ENCODE assay signal across 13 cellular contexts in genomic region chr15:31255732-31256384, GRCh38.
DNase-seq lines count a peak whose midpoint lies in the region; ATAC-seq and TF ChIP-seq lines count a peak whose summit lies in the region.
"Had no signal": no experiment of that assay in that cellular context is flagged by ENCODE, and none has a peak within 500 bp of the region (broad histone marks: within the 10 kb centered on the region; RNA-seq: fewer than 3 reads in every experiment).

No MANE protein-coding gene starts in this region.

- no peak overlapping the region; the same call in 1 of the 2 replicates for H3K27ac ChIP-seq in DOHH2 (ENCODE audit: low read depth, low read length)
- H3K27ac ChIP-seq: body of pancreas, pancreas had no signal

- DNase-seq in germinal center (ENCODE audit: low spot score): peak; percentile 24
- no peak for DNase-seq in amniotic stem cell (lab: John Stamatoyannopoulos, UW)
- DNase-seq in NCI-H1105 treated with DMSO at 0.1 percent for 48 hours (lab: John Stamatoyannopoulos, UW): no peak
- no peak for DNase-seq in left ventricle myocardium superior
- DNase-seq: body of pancreas; C1 segment of cervical spinal cord; KG1; stimulated activated CD4-positive, alpha-beta T cell treated with anti-CD3 and anti-CD28 coated beads, Interleukin-4, amount 100 ng/mL, for 1 hour had no signal

- H3K4me1 ChIP-seq in DOHH2 (ENCODE audit: control insufficient read depth, low read length): peaks cover 69% of the 10 kb centered on the region
- H3K4me1 ChIP-seq: body of pancreas, pancreas had no signal

- H4K20me1 ChIP-seq in DOHH2 (ENCODE audit: control insufficient read depth, insufficient read depth, low read depth, low read length): no peaks in the 10 kb centered on the region

- ATAC-seq in GM19025 (IDR thresholded peaks at IDR 0.05; ENCODE audit: low read depth, unreplicated experiment): peak; percentile 67
- peak; percentile 69 for ATAC-seq in HG03432 (IDR thresholded peaks at IDR 0.05; ENCODE audit: unreplicated experiment)
- no peak for ATAC-seq in HG03469 (IDR thresholded peaks at IDR 0.05; ENCODE audit: unreplicated experiment)
- ATAC-seq in left ventricle myocardium superior: no peak
- ATAC-seq: body of pancreas had no signal

- no peaks in the 10 kb centered on the region for H3K9me2 ChIP-seq in DOHH2 (replicated peaks; ENCODE audit: control insufficient read depth, low read length)

- no peak for TF ChIP-seq CTCF in DOHH2 (IDR thresholded peaks at IDR 0.05; ENCODE audit: low read depth, low read length, poor library complexity, severe bottlenecking)

- peaks cover 5% of the 10 kb centered on the region; the same call in 1 of the 2 replicates for H3F3A ChIP-seq in DOHH2 (ENCODE audit: control insufficient read depth, insufficient read depth)

- H3K79me2 ChIP-seq in DOHH2 (ENCODE audit: control insufficient read depth, low read length): no peaks in the 10 kb centered on the region

- H3K4me2 ChIP-seq in DOHH2 (ENCODE audit: low read length): peak overlapping the region; percentile 50

- H3K9me3 ChIP-seq in DOHH2 (ENCODE audit: control insufficient read depth, insufficient read depth, low read length): no peaks in the 10 kb centered on the region
- H3K9me3 ChIP-seq: body of pancreas, pancreas had no signal

- no peaks in the 10 kb centered on the region for H3K36me3 ChIP-seq in DOHH2 (ENCODE audit: control insufficient read depth, low read length)
- H3K36me3 ChIP-seq: pancreas had no signal

- H3K4me3 ChIP-seq in DOHH2 (ENCODE audit: low read length): no peak overlapping the region
- H3K4me3 ChIP-seq: body of pancreas, pancreas had no signal

- intact Hi-C loops in left ventricle myocardium superior (cut with micrococcal nuclease): no loop called here

- H3K27me3 ChIP-seq in DOHH2 (ENCODE audit: control insufficient read depth, low read length): no peaks in the 10 kb centered on the region
- H3K27me3 ChIP-seq: body of pancreas, pancreas had no signal

Comparison
In these comparisons a context has a peak if more than half of its experiments do, and no peak if none do; other contexts are left out.
1. ATAC-seq: peak in GM19025 (single experiment) and HG03432 (single experiment); none in HG03469 (single experiment) and left ventricle myocardium superior (single experiment).